18 cellular contexts compared by ENCODE assay signal in genomic region chr4:185399466-185399865, GRCh38. TPM values are rescaled to one million over a fixed set of nuclear protein-coding genes. Genes with fewer than 3 reads are reported as not detected.
A peak's percentile ranks its signal among the peaks of the same experiment; 100 is the strongest.
DNase-seq lines count a peak whose midpoint lies in the region; ATAC-seq, FAIRE-seq and TF ChIP-seq lines count a peak whose summit lies in the region.
"Had no signal": no experiment of that assay in that cellular context is flagged by ENCODE, and none has a peak within 500 bp of the region (broad histone marks: within the 10 kb centered on the region; RNA-seq: fewer than 3 reads in every experiment).

No MANE protein-coding gene starts in this region.

- peaks cover 26% of the 10 kb centered on the region for H3K79me2 ChIP-seq in K562 (ENCODE audit: control insufficient read depth, insufficient read depth, low read length)

- no peak overlapping the region for H2AFZ ChIP-seq in K562 (ENCODE audit: low read depth, low read length)

- no peak overlapping the region for H3K27ac ChIP-seq in K562 (ENCODE audit: extremely low read depth, low read depth, low read length)
- no peak overlapping the region for H3K27ac ChIP-seq in lower lobe of right lung
- H3K27ac ChIP-seq in tibial artery, result peak overlapping the region; percentile 100
- no peak overlapping the region for H3K27ac ChIP-seq in RWPE1
- H3K27ac ChIP-seq in breast epithelium, result peak overlapping the region in 1 of 2 donors; percentile 22
- H3K27ac ChIP-seq: A549 had no signal

- H3K4me1 ChIP-seq in K562 (replicated peaks in 1 of 2; ENCODE audit: control insufficient read depth in 2 of 2, insufficient read depth in 2 of 2, low read length in 2 of 2), result peaks cover 2 to 20% of the 10 kb centered on the region in 2 experiments; a peak in 4 of 5 replicates
- H3K4me1 ChIP-seq in lower lobe of right lung, result peaks cover 25% of the 10 kb centered on the region
- peaks cover 0 to 45% (median 19%) of the 10 kb centered on the region in 4 donors for H3K4me1 ChIP-seq in tibial artery
- H3K4me1 ChIP-seq in breast epithelium, result no peaks in the 10 kb centered on the region
- H3K4me1 ChIP-seq: A549 had no signal

- no peaks in the 10 kb centered on the region for H4K20me1 ChIP-seq in K562 (replicated peaks; ENCODE audit: control insufficient read depth, insufficient read depth, low read length)

- H3K4me1 Mint-ChIP-seq in activated CD4-positive, alpha-beta T cell treated with anti-CD3 and anti-CD28 coated beads for 36 hours, result peaks cover 28% of the 10 kb centered on the region
- H3K4me1 Mint-ChIP-seq in stimulated activated naive CD8-positive, alpha-beta T cell treated with anti-CD3 and anti-CD28 coated beads, Interleukin-15, amount 100 ng/mL, for 72 hours, result peaks cover 41% of the 10 kb centered on the region

- no peaks in the 10 kb centered on the region for H3K9me1 ChIP-seq in K562 (ENCODE audit: control insufficient read depth, insufficient read depth, low read length)

- H3K36me3 Mint-ChIP-seq in activated CD4-positive, alpha-beta T cell treated with anti-CD3 and anti-CD28 coated beads for 36 hours (ENCODE audit: low read depth), result peaks cover 39% of the 10 kb centered on the region

- H3K9ac ChIP-seq in K562 (ENCODE audit: insufficient read depth in 1 of 2, low read depth in 2 of 2, low read length in 2 of 2), result peak overlapping the region in 1 of 2 experiments; percentile 28; a peak in 1 of 4 replicates

- H3K4me2 ChIP-seq in K562 (ENCODE audit: insufficient read depth, low read length), result peak overlapping the region; percentile 39
- H3K4me2 ChIP-seq: A549 had no signal

- H3K27ac Mint-ChIP-seq in activated CD4-positive, alpha-beta T cell treated with anti-CD3 and anti-CD28 coated beads for 36 hours, result peak overlapping the region; percentile 14
- H3K27ac Mint-ChIP-seq in stimulated activated naive CD8-positive, alpha-beta T cell treated with anti-CD3 and anti-CD28 coated beads, Interleukin-15, amount 100 ng/mL, for 72 hours, result no peak overlapping the region
- H3K27ac Mint-ChIP-seq: T-helper 1 cell treated with Interleukin-12 subunit alpha and Interleukin-12 subunit beta and Interleukin-4 antibody, amounts not matched to agents 30 μg/mL and 1 μg/mL, for 36 hours had no signal

- H3K27me3 Mint-ChIP-seq in activated CD4-positive, alpha-beta T cell treated with anti-CD3 and anti-CD28 coated beads for 36 hours, result no peaks in the 10 kb centered on the region
- no peaks in the 10 kb centered on the region for H3K27me3 Mint-ChIP-seq in stimulated activated naive CD8-positive, alpha-beta T cell treated with anti-CD3 and anti-CD28 coated beads, Interleukin-15, amount 100 ng/mL, for 72 hours
- H3K27me3 Mint-ChIP-seq: IgD-negative memory B cell; naive thymus-derived CD4-positive, alpha-beta T cell had no signal

- no peak for ATAC-seq in activated CD4-positive, alpha-beta T cell treated with anti-CD3 and anti-CD28 coated beads for 36 hours
- ATAC-seq in K562, result no peak
- no peak for ATAC-seq in lower lobe of right lung
- no peak for ATAC-seq in stimulated activated naive CD8-positive, alpha-beta T cell treated with anti-CD3 and anti-CD28 coated beads, Interleukin-15, amount 100 ng/mL, for 72 hours
- ATAC-seq: A549; naive thymus-derived CD4-positive, alpha-beta T cell had no signal

- H3K9me3 Mint-ChIP-seq in activated CD4-positive, alpha-beta T cell treated with anti-CD3 and anti-CD28 coated beads for 36 hours (ENCODE audit: low read depth), result no peaks in the 10 kb centered on the region
- H3K9me3 Mint-ChIP-seq in stimulated activated naive CD8-positive, alpha-beta T cell treated with anti-CD3 and anti-CD28 coated beads, Interleukin-15, amount 100 ng/mL, for 72 hours, result no peaks in the 10 kb centered on the region
- H3K9me3 Mint-ChIP-seq: IgD-negative memory B cell; naive thymus-derived CD4-positive, alpha-beta T cell; T-helper 1 cell treated with Interleukin-12 subunit alpha and Interleukin-12 subunit beta and Interleukin-4 antibody, amounts not matched to agents 30 μg/mL and 1 μg/mL, for 36 hours had no signal

- intact Hi-C loops in activated CD4-positive, alpha-beta T cell treated with anti-CD3 and anti-CD28 coated beads for 36 hours (cut with DNase I, micrococcal nuclease), result loop anchor here (2.0 to 10.0 kb wide), 5 partner anchors 198 to 1955 kb away; partner anchors contain the start of genes ING2 (in 2 of the 2), CDKN2AIP (in 1 of the 2), RWDD4 (in 1 of the 2) and TRAPPC11 (in 1 of the 2)
- intact Hi-C loops in K562 (cut with micrococcal nuclease) (loop anchor here (5.0 kb wide), 1 partner anchor 82 kb away; no protein-coding TSS in a partner anchor), lower lobe of right lung (cut with DNase I) (no loop called here), tibial artery (cut with DNase I; ENCODE audit: low total_unique reads) (loop anchor here (5.0 kb wide), 1 partner anchor 197 kb away; the partner anchor contains the start of gene CFAP97), breast epithelium (cut with DNase I; ENCODE audit: low total_unique reads) (loop anchor here (10.0 kb wide), 1 partner anchor 195 kb away; the partner anchor contains the start of genes CFAP97 and SNX25)

- TF ChIP-seq POLR2A in K562 (conservative IDR thresholded peaks at IDR 0.05) (no peak), breast epithelium (IDR thresholded peaks at IDR 0.05) (no peak)

- no peak overlapping the region for H3K4me3 Mint-ChIP-seq in activated CD4-positive, alpha-beta T cell treated with anti-CD3 and anti-CD28 coated beads for 36 hours
- no peak overlapping the region for H3K4me3 Mint-ChIP-seq in stimulated activated naive CD8-positive, alpha-beta T cell treated with anti-CD3 and anti-CD28 coated beads, Interleukin-15, amount 100 ng/mL, for 72 hours
- H3K4me3 Mint-ChIP-seq: T-helper 1 cell treated with Interleukin-12 subunit alpha and Interleukin-12 subunit beta and Interleukin-4 antibody, amounts not matched to agents 30 μg/mL and 1 μg/mL, for 36 hours had no signal

- H3K27me3 ChIP-seq in K562 (ENCODE audit: control insufficient read depth in 2 of 2, insufficient read depth in 2 of 2, low read length in 2 of 2) (no peaks in the 10 kb centered on the region), lower lobe of right lung (ENCODE audit: low read depth) (no peaks in the 10 kb centered on the region), tibial artery (no peaks in the 10 kb centered on the region), breast epithelium (no peaks in the 10 kb centered on the region)

- no peaks in the 10 kb centered on the region for H3K9me3 ChIP-seq in K562 (replicated peaks; ENCODE audit: control insufficient read depth, insufficient read depth, low read depth, low read length)
- no peaks in the 10 kb centered on the region for H3K9me3 ChIP-seq in lower lobe of right lung
- H3K9me3 ChIP-seq in tibial artery, result no peaks in the 10 kb centered on the region
- H3K9me3 ChIP-seq in breast epithelium, result no peaks in the 10 kb centered on the region
- H3K9me3 ChIP-seq: A549 had no signal

- no peak for TF ChIP-seq EP300 in K562 (IDR thresholded peaks at IDR 0.05; ENCODE audit: low read length)

- no peak overlapping the region for H3K4me3 ChIP-seq in K562
- H3K4me3 ChIP-seq in lower lobe of right lung, result peak overlapping the region; percentile 9
- H3K4me3 ChIP-seq in tibial artery, result peak overlapping the region; percentile 18 to 86
- H3K4me3 ChIP-seq in breast epithelium, result no peak overlapping the region
- H3K4me3 ChIP-seq: A549 had no signal

- DNase-seq in activated CD4-positive, alpha-beta T cell treated with anti-CD3 and anti-CD28 coated beads for 36 hours, result no peak
- DNase-seq in activated CD4-positive, alpha-beta T cell treated with anti-CD3 and anti-CD28 coated beads for 48 hours, result no peak
- no peak for DNase-seq in K562 (ENCODE audit: extremely low read depth in 1 of 4, low spot score in 3 of 4)
- no peak for DNase-seq in lower lobe of right lung
- no peak for DNase-seq in tibial artery
- no peak for DNase-seq in RWPE1 (ENCODE audit: low spot score)
- no peak for DNase-seq in stimulated activated naive CD8-positive, alpha-beta T cell treated with anti-CD3 and anti-CD28 coated beads, Interleukin-15, amount 100 ng/mL, for 72 hours
- no peak for DNase-seq in breast epithelium (ENCODE audit: low spot score in 2 of 2)
- DNase-seq: effector memory CD4-positive, alpha-beta T cell; GOT3; naive thymus-derived CD4-positive, alpha-beta T cell; NCI-H226; retina; RPMI8226; stimulated activated naive CD4-positive, alpha-beta T cell had no signal

- CTCF ChIA-PET in activated CD4-positive, alpha-beta T cell treated with anti-CD3 and anti-CD28 coated beads for 36 hours (lab: Charles Lee), result interaction anchor here (0.8 kb wide), 1 partner anchor 23 kb away, joined by 3 read pairs; no protein-coding TSS in a partner anchor
- CTCF ChIA-PET in K562 (lab: Yijun Ruan, JAX; ENCODE audit: low intra/inter-chr PET ratio) (no interaction called here), RWPE1 (lab: Yijun Ruan, JAX) (no interaction called here)

- no TSS peak for BruUV-seq in K562 (replicated peaks; lab: Mats Ljungman, UMichigan)

- no peak for TF ChIP-seq RAD21 in K562 (CRISPR knock-in tag; conservative IDR thresholded peaks at IDR 0.05 in 1 of 2, IDR thresholded peaks at IDR 0.05 in 1 of 2)

- POLR2A ChIA-PET in activated CD4-positive, alpha-beta T cell treated with anti-CD3 and anti-CD28 coated beads for 36 hours (lab: Charles Lee), result no interaction called here
- POLR2A ChIA-PET in K562 (lab: Yijun Ruan, JAX), result no interaction called here
- POLR2A ChIA-PET in RWPE1 (lab: Yijun Ruan, JAX; ENCODE audit: low non-redundant PET), result no interaction called here

- no peak for TF ChIP-seq CTCF in K562 (IDR thresholded peaks at IDR 0.05 in 2 of 3, conservative IDR thresholded peaks at IDR 0.05 in 1 of 3; ENCODE audit: insufficient read depth in 2 of 3, low read depth in 1 of 3, low read length in 3 of 3)
- no peak for TF ChIP-seq CTCF in lower lobe of right lung (IDR thresholded peaks at IDR 0.05)
- no peak for TF ChIP-seq CTCF in tibial artery (IDR thresholded peaks at IDR 0.05)
- TF ChIP-seq CTCF in RWPE1 (conservative IDR thresholded peaks at IDR 0.05; ENCODE audit: low read depth), result no peak
- no peak for TF ChIP-seq CTCF in breast epithelium (IDR thresholded peaks at IDR 0.05)

- in situ Hi-C loops in K562 (cut with MboI), result loop anchor here (10.0 kb wide), 1 partner anchor 195 kb away; the partner anchor contains the start of genes CFAP97 and SNX25

- WGBS in K562 (ENCODE audit: insufficient coverage, low coverage, missing lambda C conversion rate), result 78% methylated on average over 8 of the region's 8 CpGs

- no peak for FAIRE-seq in K562 (lab: Jason Lieb, UNC)
- FAIRE-seq: A549 had no signal

- peaks cover 53% of the 10 kb centered on the region for H3K36me3 ChIP-seq in K562 (ENCODE audit: control insufficient read depth, insufficient read depth, low read length)
- H3K36me3 ChIP-seq in lower lobe of right lung, result peaks cover 52% of the 10 kb centered on the region
- H3K36me3 ChIP-seq in tibial artery, result peaks cover 19 to 54% (median 45%) of the 10 kb centered on the region in 3 donors
- H3K36me3 ChIP-seq in breast epithelium, result no peaks in the 10 kb centered on the region

RNA-seq across cellular contexts. Expression of gene ANKRD37, which starts 2.8 kb away (rescaled TPM):
- 10 to 100 TPM; 20.3 to 24.1 TPM for total RNA-seq in activated CD4-positive, alpha-beta T cell treated with anti-CD3 and anti-CD28 coated beads for 36 hours
- 16.6 and 36.8 TPM in 2 replicates for total RNA-seq in K562 (2011; cell fraction: chromatin; rRNA removed; ENCODE audit: low replicate concordance)
- 19.0 and 25.1 TPM in 2 replicates for total RNA-seq in K562 (2011; cell fraction: nucleolus; rRNA removed)
- total RNA-seq in K562 (2011; cell fraction: nucleoplasm; rRNA removed), result 23.8 and 26.5 TPM in 2 replicates
- total RNA-seq in K562 (2014; rRNA removed) (3.8 and 6.5 TPM in 2 replicates), K562 (2014; rRNA removed; fragmentation: Illumina TruSeq; extraction: Trizol) (2.5 and 3.6 TPM in 2 replicates), K562 (2015; rRNA removed; fragmentation: Illumina TruSeq; extraction: Trizol) (2.1 and 2.3 TPM in 2 replicates), K562 (2021) (6.1 and 8.3 TPM in 2 replicates), lower lobe of right lung (15.7 TPM), breast epithelium (10 to 100 TPM in 2 of 3 donors, 1 to 10 TPM in 1; 9.0 to 15.5 (median 10.2) TPM)
- polyA plus RNA-seq in K562 (2011; rRNA removed) (53.7 and 57.3 TPM in 2 replicates), K562 (2014; fragmentation: Illumina TruSeq; extraction: Trizol) (1.9 and 3.3 TPM in 2 replicates), K562 (2014; fragmentation: Nextera tagmentation; extraction: Ambion mirVana) (1 to 10 TPM; 1.3 to 3.1 TPM), K562 (2014; rRNA removed) (5.1 and 11.5 TPM in 2 replicates)
- polyA plus RNA-seq in K562 (2011; cell fraction: cytosol; rRNA removed), result 31.7 and 42.0 TPM in 2 replicates
- polyA plus RNA-seq in K562 (2011; cell fraction: nucleus; rRNA removed), result 43.2 and 57.2 TPM in 2 replicates
- polyA plus RNA-seq in K562 (2012), result 9.2 and 12.4 TPM in 2 replicates
- 20.3 and 21.4 TPM in 2 replicates for polyA minus RNA-seq in K562 (2011; rRNA and poly(A)+ RNA removed)
- 11.2 and 14.8 TPM in 2 replicates for polyA minus RNA-seq in K562 (2011; cell fraction: cytosol; rRNA and poly(A)+ RNA removed)
- polyA minus RNA-seq in K562 (2011; cell fraction: nucleus; rRNA and poly(A)+ RNA removed), result 21.1 and 29.7 TPM in 2 replicates

RNA-seq across cellular contexts. Expression of gene LRP2BP, which starts 3.7 kb away (rescaled TPM):
- total RNA-seq in activated CD4-positive, alpha-beta T cell treated with anti-CD3 and anti-CD28 coated beads for 36 hours, result under 1 TPM; 0.60 to 0.80 TPM
- total RNA-seq in K562 (2011; cell fraction: chromatin; rRNA removed; ENCODE audit: low replicate concordance), result 2.8 and 10.2 TPM in 2 replicates
- total RNA-seq in K562 (2011; cell fraction: nucleolus; rRNA removed), result 1.5 and 2.1 TPM in 2 replicates
- 5.4 and 7.9 TPM in 2 replicates for total RNA-seq in K562 (2011; cell fraction: nucleoplasm; rRNA removed)
- total RNA-seq in K562 (2014; rRNA removed) (0.24 and 0.91 TPM in 2 replicates), K562 (2014; rRNA removed; fragmentation: Illumina TruSeq; extraction: Trizol) (0.62 and 1.1 TPM in 2 replicates), K562 (2015; rRNA removed; fragmentation: Illumina TruSeq; extraction: Trizol) (0.45 and 0.62 TPM in 2 replicates), K562 (2021) (0.40 and 0.42 TPM in 2 replicates), lower lobe of right lung (1.5 TPM), breast epithelium (1 to 10 TPM in 2 of 3 donors, under 1 TPM in 1; 0.96 to 2.3 (median 1.6) TPM)
- polyA plus RNA-seq in K562 (2011; rRNA removed) (2.1 TPM in 2 replicates), K562 (2014; fragmentation: Illumina TruSeq; extraction: Trizol) (0.22 and 0.45 TPM in 2 replicates), K562 (2014; fragmentation: Nextera tagmentation; extraction: Ambion mirVana) (under 1 TPM; 0.51 to 0.59 TPM), K562 (2014; rRNA removed) (0.49 and 0.78 TPM in 2 replicates)
- 0.22 and 0.47 TPM in 2 replicates for polyA plus RNA-seq in K562 (2011; cell fraction: cytosol; rRNA removed)
- polyA plus RNA-seq in K562 (2011; cell fraction: nucleus; rRNA removed), result 4.4 and 6.1 TPM in 2 replicates
- polyA plus RNA-seq in K562 (2012), result 0.62 and 1.2 TPM in 2 replicates
- polyA minus RNA-seq in K562 (2011; rRNA and poly(A)+ RNA removed), result 1.8 and 2.5 TPM in 2 replicates
- polyA minus RNA-seq in K562 (2011; cell fraction: cytosol; rRNA and poly(A)+ RNA removed), result 0.46 TPM in 1 of 2 replicates, not detected in the other
- polyA minus RNA-seq in K562 (2011; cell fraction: nucleus; rRNA and poly(A)+ RNA removed), result 1.9 and 3.8 TPM in 2 replicates

RNA-seq across cellular contexts. Expression of gene UFSP2, which starts 26.3 kb away (rescaled TPM):
- 10 to 100 TPM; 27.3 to 40.3 TPM for total RNA-seq in activated CD4-positive, alpha-beta T cell treated with anti-CD3 and anti-CD28 coated beads for 36 hours
- 21.8 and 37.1 TPM in 2 replicates for total RNA-seq in K562 (2011; cell fraction: chromatin; rRNA removed; ENCODE audit: low replicate concordance)
- total RNA-seq in K562 (2011; cell fraction: nucleolus; rRNA removed), result 8.4 and 11.0 TPM in 2 replicates
- total RNA-seq in K562 (2011; cell fraction: nucleoplasm; rRNA removed), result 18.9 and 20.2 TPM in 2 replicates
- total RNA-seq in K562 (2014; rRNA removed) (20.2 and 21.8 TPM in 2 replicates), K562 (2014; rRNA removed; fragmentation: Illumina TruSeq; extraction: Trizol) (28.2 and 29.9 TPM in 2 replicates), K562 (2015; rRNA removed; fragmentation: Illumina TruSeq; extraction: Trizol) (21.2 and 22.0 TPM in 2 replicates), K562 (2021) (20.7 and 24.5 TPM in 2 replicates), lower lobe of right lung (30.0 TPM), breast epithelium (10 to 100 TPM; 20.6 to 48.3 (median 37.9) TPM)
- polyA plus RNA-seq in K562 (2011; rRNA removed) (49.6 and 55.8 TPM in 2 replicates), K562 (2014; fragmentation: Illumina TruSeq; extraction: Trizol) (22.9 and 26.6 TPM in 2 replicates), K562 (2014; fragmentation: Nextera tagmentation; extraction: Ambion mirVana) (10 to 100 TPM; 41.0 to 45.7 TPM), K562 (2014; rRNA removed) (20.1 and 25.0 TPM in 2 replicates)
- polyA plus RNA-seq in K562 (2011; cell fraction: cytosol; rRNA removed), result 20.2 and 33.1 TPM in 2 replicates
- 12.0 and 17.0 TPM in 2 replicates for polyA plus RNA-seq in K562 (2011; cell fraction: nucleus; rRNA removed)
- 19.1 and 24.0 TPM in 2 replicates for polyA plus RNA-seq in K562 (2012)
- polyA minus RNA-seq in K562 (2011; rRNA and poly(A)+ RNA removed), result 52.4 and 56.8 TPM in 2 replicates
- 15.7 and 26.4 TPM in 2 replicates for polyA minus RNA-seq in K562 (2011; cell fraction: cytosol; rRNA and poly(A)+ RNA removed)
- polyA minus RNA-seq in K562 (2011; cell fraction: nucleus; rRNA and poly(A)+ RNA removed), result 8.1 and 20.4 TPM in 2 replicates

Comparison
In these comparisons a context has a peak if more than half of its experiments do, and no peak if none do; other contexts are left out.
1. H3K27ac ChIP-seq: peak in tibial artery (2 of 2); none in K562 (single experiment), lower lobe of right lung (single experiment) and RWPE1 (single experiment).
2. H3K4me3 ChIP-seq: peak in lower lobe of right lung (single experiment) and tibial artery (2 of 2); none in K562 (single experiment) and breast epithelium (0 of 3).